In genomic region chr12:89756100-89756637, GRCh38 we compare ENCODE assay signal across 8 cellular contexts. TPM values are rescaled to one million over a fixed set of nuclear protein-coding genes. Genes with fewer than 3 reads are reported as not detected.
A peak's percentile ranks its signal among the peaks of the same experiment; 100 is the strongest.
DNase-seq lines count a peak whose midpoint lies in the region; ATAC-seq lines count a peak whose summit lies in the region.

No MANE protein-coding gene starts in this region.

- in situ Hi-C loops in KBM-7 (cut with MboI; ENCODE audit: low pct_unique_long_range_greater_than_20kb, low sequenced_read_pairs), result no loop called here

- H3K27me3 ChIP-seq in CD4-positive, alpha-beta memory T cell (ENCODE audit: insufficient read depth, low read length), result no peaks in the 10 kb centered on the region

- H3K4me3 Mint-ChIP-seq in CD4-positive, alpha-beta memory T cell, result peak overlapping the region in 2 of 8 donors; percentile 47 to 60

- H3K27me3 Mint-ChIP-seq in CD4-positive, alpha-beta memory T cell, result no peaks in the 10 kb centered on the region

- no peak overlapping the region for H3K4me3 ChIP-seq in CD4-positive, alpha-beta memory T cell (ENCODE audit: low read length in 2 of 2)

- H3K9me3 ChIP-seq in CD4-positive, alpha-beta memory T cell (ENCODE audit: control insufficient read depth in 1 of 2, low read length in 2 of 2), result no peaks in the 10 kb centered on the region

- no peak overlapping the region for H3K27ac ChIP-seq in CD4-positive, alpha-beta memory T cell (ENCODE audit: low read depth, low read length)
- H3K27ac ChIP-seq in epithelial cell of prostate, result peak overlapping the region; percentile 93

- H3K36me3 ChIP-seq in CD4-positive, alpha-beta memory T cell (ENCODE audit: insufficient read depth, low read length), result no peaks in the 10 kb centered on the region

- no peak for DNase-seq in CD4-positive, alpha-beta memory T cell
- DNase-seq in KBM-7 (peak; percentile 63), epithelial cell of prostate (ENCODE audit: low read depth, low spot score) (no peak), superior temporal gyrus (ENCODE audit: extremely low spot score) (no peak), NCI-H2029 treated with DMSO at 0.1 percent for 48 hours (lab: John Stamatoyannopoulos, UW) (no peak), epidermal melanocyte (ENCODE audit: insufficient read length, low spot score) (no peak)

- peaks cover 38% of the 10 kb centered on the region for H3K4me1 ChIP-seq in CD4-positive, alpha-beta memory T cell (ENCODE audit: insufficient read depth, low read length)

- peak; percentile 7 for ATAC-seq in GM21447 (IDR thresholded peaks at IDR 0.05; ENCODE audit: unreplicated experiment)
- ATAC-seq in HG03039 (IDR thresholded peaks at IDR 0.05; ENCODE audit: unreplicated experiment), result no peak

- POLR2A ChIA-PET in CD4-positive, alpha-beta memory T cell (lab: Charles Lee; ENCODE audit: partially characterized antibody), result interaction anchor here (0.6 to 2.4 kb wide), 5 partner anchors 12 to 124 kb away, joined by 3 to 26 read pairs (median 3); partner anchors contain the start of gene ATP2B1

- H3K4me1 Mint-ChIP-seq in CD4-positive, alpha-beta memory T cell, result peaks cover 33 to 48% (median 41%) of the 10 kb centered on the region in 4 donors

- intact Hi-C loops in CD4-positive, alpha-beta memory T cell (cut with micrococcal nuclease), result loop anchor here (1.0 kb wide), 2 partner anchors 47 to 107 kb away; no protein-coding TSS in a partner anchor

- H3K9me3 Mint-ChIP-seq in CD4-positive, alpha-beta memory T cell, result peaks cover 0 to 7% (median 0%) of the 10 kb centered on the region in 8 donors

- CTCF ChIA-PET in CD4-positive, alpha-beta memory T cell (lab: Charles Lee; ENCODE audit: partially characterized antibody), result interaction anchor here (1.1 kb wide), 1 partner anchor 47 kb away, joined by 4 read pairs; the partner anchor contains the start of gene ATP2B1

- no peaks in the 10 kb centered on the region for H3K36me3 Mint-ChIP-seq in CD4-positive, alpha-beta memory T cell

- H3K27ac Mint-ChIP-seq in CD4-positive, alpha-beta memory T cell, result peak overlapping the region in 6 of 7 donors; percentile 21 to 92 (median 84)

RNA-seq across cellular contexts. Expression of gene ATP2B1, which starts 47.5 kb away (rescaled TPM):
- total RNA-seq in CD4-positive, alpha-beta memory T cell, result 10 to 100 TPM; 84.2 to 86.0 TPM
- 10 to 100 TPM; 57.3 to 61.0 TPM for polyA plus RNA-seq in CD4-positive, alpha-beta memory T cell
